8 cellular contexts compared by ENCODE assay signal in the genomic region with DNA sequence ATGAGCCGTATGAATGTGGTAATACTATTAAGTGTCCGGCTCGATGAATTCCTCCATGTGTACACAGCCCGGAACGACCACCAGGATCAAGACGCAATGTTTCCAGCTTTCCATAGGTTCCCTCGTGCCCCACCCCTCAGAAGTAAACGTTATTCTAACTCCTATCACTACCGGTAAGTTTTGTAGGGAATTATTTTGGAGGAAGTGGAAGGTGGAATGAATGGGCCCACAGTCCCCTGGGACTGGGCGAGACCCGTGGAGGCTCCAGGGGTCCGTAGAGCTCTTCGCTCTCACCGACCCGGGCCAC. TPM values are rescaled to one million over a fixed set of nuclear protein-coding genes. Genes with fewer than 3 reads are reported as not detected.
DNase-seq lines count a peak whose midpoint lies in the region; ATAC-seq, FAIRE-seq and TF ChIP-seq lines count a peak whose summit lies in the region.

No MANE protein-coding gene starts in this region.

- H3K27me3 Mint-ChIP-seq in T-helper 1 cell treated with Interleukin-12 subunit alpha and Interleukin-12 subunit beta and Interleukin-4 antibody, amounts not matched to agents 30 μg/mL and 1 μg/mL, for 36 hours (ENCODE audit: low read depth): peaks cover 19% of the 10 kb centered on the region
- no peaks in the 10 kb centered on the region for H3K27me3 Mint-ChIP-seq in activated naive CD8-positive, alpha-beta T cell

- peaks cover 34% of the 10 kb centered on the region for H3K4me1 Mint-ChIP-seq in T-helper 1 cell treated with Interleukin-12 subunit alpha and Interleukin-12 subunit beta and Interleukin-4 antibody, amounts not matched to agents 30 μg/mL and 1 μg/mL, for 36 hours (ENCODE audit: low read depth)
- peaks cover 42% of the 10 kb centered on the region for H3K4me1 Mint-ChIP-seq in activated naive CD8-positive, alpha-beta T cell (ENCODE audit: low read depth)

- no peak for TF ChIP-seq CTCF in kidney (IDR thresholded peaks at IDR 0.05; ENCODE audit: borderline replicate concordance, extremely low read depth, insufficient read depth)

- peak overlapping the region; percentile 67 for H3K27ac Mint-ChIP-seq in T-helper 1 cell treated with Interleukin-12 subunit alpha and Interleukin-12 subunit beta and Interleukin-4 antibody, amounts not matched to agents 30 μg/mL and 1 μg/mL, for 36 hours
- H3K27ac Mint-ChIP-seq in activated naive CD8-positive, alpha-beta T cell: peak overlapping the region; percentile 58

- H3K27ac ChIP-seq in kidney (ENCODE audit: low read depth in 2 of 2, low read length in 2 of 2): peak overlapping the region; percentile 57 to 64

- ATAC-seq in GM18909 (IDR thresholded peaks at IDR 0.05; ENCODE audit: poor library complexity, unreplicated experiment): no peak

- peaks cover 4% of the 10 kb centered on the region for H3K36me3 Mint-ChIP-seq in T-helper 1 cell treated with Interleukin-12 subunit alpha and Interleukin-12 subunit beta and Interleukin-4 antibody, amounts not matched to agents 30 μg/mL and 1 μg/mL, for 36 hours (ENCODE audit: low read depth)
- H3K36me3 Mint-ChIP-seq in activated naive CD8-positive, alpha-beta T cell: peaks cover 5% of the 10 kb centered on the region

- H3K4me3 Mint-ChIP-seq in T-helper 1 cell treated with Interleukin-12 subunit alpha and Interleukin-12 subunit beta and Interleukin-4 antibody, amounts not matched to agents 30 μg/mL and 1 μg/mL, for 36 hours: peak overlapping the region; percentile 73
- peak overlapping the region; percentile 82 for H3K4me3 Mint-ChIP-seq in activated naive CD8-positive, alpha-beta T cell

- no peak for FAIRE-seq in kidney (lab: Jason Lieb, UNC)

- H3K36me3 ChIP-seq in kidney (ENCODE audit: control insufficient read depth in 1 of 2, insufficient read depth in 2 of 2, low read length in 2 of 2): no peaks in the 10 kb centered on the region

- DNase-seq in T-helper 1 cell (no peak), kidney (no peak), superior temporal gyrus (ENCODE audit: extremely low spot score) (peak; percentile 22), NCI-H510A treated with DMSO at 0.1 percent for 48 hours (lab: John Stamatoyannopoulos, UW) (no peak), NCI-H748 treated with DMSO at 0.1 percent for 48 hours (lab: John Stamatoyannopoulos, UW) (no peak)

- H3K4me1 ChIP-seq in kidney (ENCODE audit: control insufficient read depth in 1 of 2, insufficient read depth in 1 of 2, low read depth in 1 of 2, low read length in 2 of 2): peaks cover 3 to 9% of the 10 kb centered on the region in 2 donors

- peak overlapping the region; percentile 55 to 86 for H3K4me3 ChIP-seq in kidney (ENCODE audit: low read length in 2 of 2)

- intact Hi-C loops in kidney (cut with DNase I): no loop called here

- H3K9me3 ChIP-seq in kidney (ENCODE audit: control insufficient read depth in 1 of 2, low read length in 2 of 2): no peaks in the 10 kb centered on the region

- peak overlapping the region in 1 of 2 donors; percentile 71 for H3K9ac ChIP-seq in kidney (ENCODE audit: low read length in 2 of 2)

- no peaks in the 10 kb centered on the region for H3K9me3 Mint-ChIP-seq in T-helper 1 cell treated with Interleukin-12 subunit alpha and Interleukin-12 subunit beta and Interleukin-4 antibody, amounts not matched to agents 30 μg/mL and 1 μg/mL, for 36 hours
- no peaks in the 10 kb centered on the region for H3K9me3 Mint-ChIP-seq in activated naive CD8-positive, alpha-beta T cell (ENCODE audit: low read depth)

RNA-seq across cellular contexts. Expression of a gene that starts 0.7 kb away (rescaled TPM):
- 53.7 TPM for total RNA-seq in kidney
- polyA plus RNA-seq in kidney (ENCODE audit: insufficient read depth, low read depth, low replicate concordance): 12.6 TPM
